8 cellular contexts compared by ENCODE assay signal in the genomic region with DNA sequence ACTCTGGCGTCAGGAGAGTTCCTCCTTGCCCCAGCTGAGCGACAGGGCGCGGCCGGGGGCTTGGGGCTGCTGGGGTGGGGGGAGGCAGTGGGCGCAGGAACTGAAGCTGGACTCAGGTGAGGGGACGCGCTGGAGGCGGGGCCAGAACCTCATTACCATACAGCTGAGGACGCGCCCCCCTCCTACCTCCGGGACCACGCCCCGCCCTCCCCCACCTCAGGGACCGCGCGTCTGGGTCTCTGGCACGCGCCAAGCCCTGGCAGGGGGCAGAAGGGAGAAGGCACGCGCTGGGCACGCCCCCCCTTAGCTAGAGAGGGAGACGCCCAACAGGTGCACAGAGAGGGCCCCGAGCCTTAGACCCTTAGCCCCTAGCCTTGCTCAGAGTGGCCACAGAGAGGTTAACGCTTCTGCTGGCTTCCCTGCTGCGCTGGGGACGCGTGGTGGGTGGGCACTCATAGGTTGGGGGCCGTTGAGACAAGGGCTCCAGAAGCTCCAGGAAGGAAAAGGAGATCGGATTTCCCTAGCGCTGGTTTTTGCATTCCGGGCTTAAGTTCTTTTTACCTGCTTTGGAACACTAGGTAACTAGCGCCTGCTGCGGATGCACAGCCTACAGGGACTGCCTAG. TPM values are rescaled to one million over a fixed set of nuclear protein-coding genes. Genes with fewer than 3 reads are reported as not detected.
A peak's percentile ranks its signal among the peaks of the same experiment; 100 is the strongest.
DNase-seq lines count a peak whose midpoint lies in the region; ATAC-seq and TF ChIP-seq lines count a peak whose summit lies in the region.

No MANE protein-coding gene starts in this region.

- H3K9me2 ChIP-seq in OCI-LY1 (ENCODE audit: low read depth, low read length) = no peaks in the 10 kb centered on the region

- H3K4me1 Mint-ChIP-seq in activated CD8-positive, alpha-beta memory T cell treated with anti-CD3 and anti-CD28 coated beads, Interleukin-2, amount 10 ng/mL, durations not matched to agents 7 days and 5 days = peaks cover 47% of the 10 kb centered on the region

- H2AFZ ChIP-seq in OCI-LY1 (ENCODE audit: low read length) = no peak overlapping the region

- H3K4me1 ChIP-seq in OCI-LY1 (ENCODE audit: insufficient read depth, low read length, severe bottlenecking) = peaks cover 41% of the 10 kb centered on the region
- peaks cover 6% of the 10 kb centered on the region for H3K4me1 ChIP-seq in rectal smooth muscle tissue (ENCODE audit: control insufficient read depth, insufficient read depth, low read length)

- no peak overlapping the region for H3K27ac Mint-ChIP-seq in activated CD8-positive, alpha-beta memory T cell treated with anti-CD3 and anti-CD28 coated beads, Interleukin-2, amount 10 ng/mL, durations not matched to agents 7 days and 5 days

- no peak overlapping the region for H3K9ac ChIP-seq in OCI-LY1 (ENCODE audit: low read length)
- H3K9ac ChIP-seq in rectal smooth muscle tissue (ENCODE audit: low read length) = no peak overlapping the region

- H3K27me3 Mint-ChIP-seq in activated CD8-positive, alpha-beta memory T cell treated with anti-CD3 and anti-CD28 coated beads, Interleukin-2, amount 10 ng/mL, durations not matched to agents 7 days and 5 days = peaks cover 80% of the 10 kb centered on the region

- no peak for ATAC-seq in activated CD8-positive, alpha-beta memory T cell treated with anti-CD3 and anti-CD28 coated beads, Interleukin-2, amount 10 ng/mL, durations not matched to agents 7 days and 5 days
- ATAC-seq in esophagus mucosa (peak; percentile 2), HG02642 (IDR thresholded peaks at IDR 0.05; ENCODE audit: poor library complexity, unreplicated experiment) (no peak), GM19395 (IDR thresholded peaks at IDR 0.05; ENCODE audit: unreplicated experiment) (no peak)

- H3K79me2 ChIP-seq in OCI-LY1 (ENCODE audit: insufficient read depth, low read length) = no peaks in the 10 kb centered on the region

- H3F3A ChIP-seq in OCI-LY1 (ENCODE audit: insufficient read depth, low read length) = no peaks in the 10 kb centered on the region

- CTCF ChIA-PET in activated CD8-positive, alpha-beta memory T cell treated with anti-CD3 and anti-CD28 coated beads, Interleukin-2, amount 10 ng/mL, durations not matched to agents 7 days and 5 days (lab: Charles Lee) = interaction anchor here (0.8 to 7.5 kb wide), 8 partner anchors 13 to 256 kb away, joined by 3 to 75 read pairs (median 5); no protein-coding TSS in a partner anchor

- no peak for DNase-seq in activated CD8-positive, alpha-beta memory T cell treated with anti-CD3 and anti-CD28 coated beads, Interleukin-2, amount 10 ng/mL, durations not matched to agents 7 days and 5 days
- no peak for DNase-seq in activated CD8-positive, alpha-beta memory T cell treated with anti-CD3 and anti-CD28 coated beads for 24 hours
- DNase-seq in KG1 (lab: John Stamatoyannopoulos, UW) = no peak

- no peak overlapping the region for H3K27ac ChIP-seq in OCI-LY1 (ENCODE audit: low read depth, low read length, poor library complexity, severe bottlenecking)
- H3K27ac ChIP-seq in rectal smooth muscle tissue (ENCODE audit: low read depth, low read length) = no peak overlapping the region

- no peak for TF ChIP-seq CTCF in OCI-LY1 (IDR thresholded peaks at IDR 0.05; ENCODE audit: low read length)

- H3K4me3 ChIP-seq in OCI-LY1 (ENCODE audit: low read depth, low read length, poor library complexity, severe bottlenecking) (peak overlapping the region; percentile 62), rectal smooth muscle tissue (ENCODE audit: low read length) (peak overlapping the region; percentile 79)

- H3K36me3 ChIP-seq in OCI-LY1 (ENCODE audit: insufficient read depth, low read length) = no peaks in the 10 kb centered on the region
- H3K36me3 ChIP-seq in rectal smooth muscle tissue (ENCODE audit: control insufficient read depth, insufficient read depth, low read length) = no peaks in the 10 kb centered on the region

- H3K9me3 Mint-ChIP-seq in activated CD8-positive, alpha-beta memory T cell treated with anti-CD3 and anti-CD28 coated beads, Interleukin-2, amount 10 ng/mL, durations not matched to agents 7 days and 5 days (ENCODE audit: low read depth) = no peaks in the 10 kb centered on the region

- H3K27me3 ChIP-seq in OCI-LY1 (ENCODE audit: insufficient read depth, low read length) (peaks cover 10% of the 10 kb centered on the region), rectal smooth muscle tissue (ENCODE audit: control insufficient read depth, insufficient read depth, low read length) (peaks cover 29% of the 10 kb centered on the region)

- H3K36me3 Mint-ChIP-seq in activated CD8-positive, alpha-beta memory T cell treated with anti-CD3 and anti-CD28 coated beads, Interleukin-2, amount 10 ng/mL, durations not matched to agents 7 days and 5 days = no peaks in the 10 kb centered on the region

- peak overlapping the region; percentile 88 for H3K4me2 ChIP-seq in OCI-LY1 (ENCODE audit: low read length)

- H3K4me3 Mint-ChIP-seq in activated CD8-positive, alpha-beta memory T cell treated with anti-CD3 and anti-CD28 coated beads, Interleukin-2, amount 10 ng/mL, durations not matched to agents 7 days and 5 days = peak overlapping the region; percentile 47

- no peaks in the 10 kb centered on the region for H3K9me3 ChIP-seq in OCI-LY1 (ENCODE audit: low read length)

- H4K20me1 ChIP-seq in OCI-LY1 (ENCODE audit: insufficient read depth, low read length) = no peaks in the 10 kb centered on the region

RNA-seq across cellular contexts. Expression of gene DLL4, which starts 0.7 kb away (rescaled TPM):
- under 1 TPM in 1 of 2 experiments, not detected in 1; 0.12 TPM for total RNA-seq in activated CD8-positive, alpha-beta memory T cell treated with anti-CD3 and anti-CD28 coated beads, Interleukin-2, amount 10 ng/mL, durations not matched to agents 7 days and 5 days
- total RNA-seq in esophagus mucosa = 1.1 TPM

RNA-seq across cellular contexts. Expression of gene CHAC1, which starts 24.8 kb away (rescaled TPM):
- 10 to 100 TPM in 1 of 2 experiments, 1 to 10 TPM in 1; 8.3 to 13.0 TPM for total RNA-seq in activated CD8-positive, alpha-beta memory T cell treated with anti-CD3 and anti-CD28 coated beads, Interleukin-2, amount 10 ng/mL, durations not matched to agents 7 days and 5 days
- 31.8 TPM for total RNA-seq in esophagus mucosa

RNA-seq across cellular contexts. Expression of gene VPS18, which starts 34.2 kb away (rescaled TPM):
- total RNA-seq in activated CD8-positive, alpha-beta memory T cell treated with anti-CD3 and anti-CD28 coated beads, Interleukin-2, amount 10 ng/mL, durations not matched to agents 7 days and 5 days = 10 to 100 TPM; 16.9 to 19.5 TPM
- 10.9 TPM for total RNA-seq in esophagus mucosa

RNA-seq across cellular contexts. Expression of gene RHOV, which starts 54.4 kb away (rescaled TPM):
- not detected for total RNA-seq in activated CD8-positive, alpha-beta memory T cell treated with anti-CD3 and anti-CD28 coated beads, Interleukin-2, amount 10 ng/mL, durations not matched to agents 7 days and 5 days
- 118 TPM for total RNA-seq in esophagus mucosa
